In the genomic region with DNA sequence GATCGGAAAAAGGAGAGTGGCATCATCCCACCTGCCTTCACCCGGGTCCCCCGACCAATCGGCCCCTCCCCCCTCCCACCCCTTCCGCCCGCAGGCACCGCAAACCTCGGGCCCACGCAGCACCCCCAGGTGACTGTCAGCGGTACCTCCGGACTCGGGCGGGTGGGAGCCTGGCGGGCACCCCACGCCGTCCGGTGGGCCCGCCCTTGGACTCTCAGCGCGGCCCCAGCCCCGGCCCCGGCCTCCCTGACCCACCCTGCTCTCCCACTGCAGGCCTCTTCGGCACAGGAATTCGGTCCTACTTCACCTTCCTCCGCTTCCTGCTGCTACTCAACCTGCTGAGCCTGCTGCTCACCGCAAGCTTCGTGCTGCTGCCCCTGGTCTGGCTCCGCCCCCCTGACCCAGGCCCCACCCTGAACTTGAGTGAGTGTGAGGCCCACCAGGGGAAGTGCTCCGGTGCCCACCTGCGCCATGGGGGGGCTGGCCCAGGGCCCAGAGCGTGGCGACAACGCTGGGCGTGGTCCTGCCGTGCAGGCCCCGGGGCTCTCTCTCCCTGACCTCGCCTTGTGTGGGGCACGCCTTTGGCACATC, we compare ENCODE assay signal across 8 cellular contexts. TPM values are rescaled to one million over a fixed set of nuclear protein-coding genes. Genes with fewer than 3 reads are reported as not detected.
DNase-seq lines count a peak whose midpoint lies in the region; ATAC-seq, FAIRE-seq and TF ChIP-seq lines count a peak whose summit lies in the region.

No MANE protein-coding gene starts in this region.

- no peaks in the 10 kb centered on the region for H3K36me3 ChIP-seq in mesenchymal stem cell (ENCODE audit: control insufficient read depth in 1 of 2, insufficient read depth in 2 of 2, low read depth in 1 of 2, low read length in 2 of 2)

- H3K9me3 ChIP-seq in mesenchymal stem cell (ENCODE audit: control insufficient read depth, low read length): no peaks in the 10 kb centered on the region

- H3K23ac ChIP-seq in mesenchymal stem cell (ENCODE audit: low read length in 2 of 2): no peak overlapping the region

- no peaks in the 10 kb centered on the region for H3K9me3 Mint-ChIP-seq in activated naive CD8-positive, alpha-beta T cell (ENCODE audit: low read depth)
- H3K9me3 Mint-ChIP-seq in type B pancreatic cell (no peaks in the 10 kb centered on the region), HFFc6 (no peaks in the 10 kb centered on the region)

- H3K4me3 Mint-ChIP-seq in activated naive CD8-positive, alpha-beta T cell: peak overlapping the region; percentile 80
- H3K4me3 Mint-ChIP-seq in type B pancreatic cell (peak overlapping the region; percentile 63), HFFc6 (no peak overlapping the region)

- H3K4me1 ChIP-seq in mesenchymal stem cell (ENCODE audit: control insufficient read depth, insufficient read depth, low read depth, low read length): peaks cover 40% of the 10 kb centered on the region

- peak overlapping the region; percentile 47 for H4K8ac ChIP-seq in mesenchymal stem cell (ENCODE audit: low read length)

- no peak overlapping the region for H2AFZ ChIP-seq in mesenchymal stem cell (ENCODE audit: low read depth, low read length)

- H3K27me3 Mint-ChIP-seq in activated naive CD8-positive, alpha-beta T cell: no peaks in the 10 kb centered on the region
- H3K27me3 Mint-ChIP-seq in type B pancreatic cell (peaks cover 12% of the 10 kb centered on the region), HFFc6 (ENCODE audit: insufficient read depth) (peaks cover 29% of the 10 kb centered on the region)

- H2BK12ac ChIP-seq in mesenchymal stem cell (ENCODE audit: low read length in 2 of 2): no peak overlapping the region

- FAIRE-seq in RCC 7860 (lab: Jason Lieb, UNC): no peak

- no peak for ATAC-seq in GM18858 (IDR thresholded peaks at IDR 0.05; ENCODE audit: unreplicated experiment)

- peak overlapping the region; percentile 70 for H3K27ac Mint-ChIP-seq in activated naive CD8-positive, alpha-beta T cell
- H3K27ac Mint-ChIP-seq in type B pancreatic cell: no peak overlapping the region
- no peak overlapping the region for H3K27ac Mint-ChIP-seq in HFFc6

- H3K79me1 ChIP-seq in mesenchymal stem cell (replicated peaks; ENCODE audit: low read length, poor library complexity, severe bottlenecking): peaks cover 2% of the 10 kb centered on the region

- DNase-seq in NAMALWA (ENCODE audit: low spot score): peak; percentile 90
- no peak for DNase-seq in mesenchymal stem cell
- no peak for DNase-seq in type B pancreatic cell (ENCODE audit: extremely low spot score, unreplicated experiment)
- DNase-seq in RCC 7860 (ENCODE audit: low spot score): no peak
- DNase-seq in HFFc6: no peak

- H3K4me2 ChIP-seq in mesenchymal stem cell (ENCODE audit: low read length, poor library complexity, severe bottlenecking): peak overlapping the region; percentile 61

- peaks cover 59% of the 10 kb centered on the region for H3K4me1 Mint-ChIP-seq in activated naive CD8-positive, alpha-beta T cell (ENCODE audit: low read depth)
- H3K4me1 Mint-ChIP-seq in type B pancreatic cell (ENCODE audit: unreplicated experiment): peaks cover 14% of the 10 kb centered on the region
- H3K4me1 Mint-ChIP-seq in HFFc6 (ENCODE audit: low read depth): 0 out of 2 replicates have a peak, but pooled peaks cover 5% of the 10 kb centered on the region

- H2BK15ac ChIP-seq in mesenchymal stem cell (ENCODE audit: low read depth, poor library complexity, severe bottlenecking): peak overlapping the region; percentile 98

- no peak overlapping the region for H2BK5ac ChIP-seq in mesenchymal stem cell (ENCODE audit: low read depth, low read length, poor library complexity, severe bottlenecking)

- H3K4ac ChIP-seq in mesenchymal stem cell (ENCODE audit: low read depth in 1 of 2, low read length in 2 of 2): no peak overlapping the region

- H3K4me3 ChIP-seq in GM08714 (ENCODE audit: low read length): peak overlapping the region; percentile 60; the same call in 1 of the 2 replicates
- H3K4me3 ChIP-seq in mesenchymal stem cell (ENCODE audit: insufficient read depth in 1 of 2, low read depth in 1 of 2, low read length in 2 of 2): no peak overlapping the region

- H3K36me3 Mint-ChIP-seq in activated naive CD8-positive, alpha-beta T cell: peaks cover 11% of the 10 kb centered on the region
- H3K36me3 Mint-ChIP-seq in type B pancreatic cell (no peaks in the 10 kb centered on the region), HFFc6 (ENCODE audit: low read depth) (no peaks in the 10 kb centered on the region)

- no peak for TF ChIP-seq CTCF in type B pancreatic cell (conservative IDR thresholded peaks at IDR 0.05)
- no peak; the same call in 1 of the 2 replicates for TF ChIP-seq CTCF in HFFc6 (IDR thresholded peaks at IDR 0.05)

- no peak overlapping the region for H3K9ac ChIP-seq in mesenchymal stem cell (ENCODE audit: low read length)

- H3K18ac ChIP-seq in mesenchymal stem cell (ENCODE audit: low read depth in 1 of 2, low read length in 2 of 2): no peak overlapping the region

- H4K91ac ChIP-seq in mesenchymal stem cell (ENCODE audit: low read length): peak overlapping the region; percentile 41

- H3K27me3 ChIP-seq in mesenchymal stem cell (ENCODE audit: control insufficient read depth in 1 of 2, insufficient read depth in 1 of 2, low read length in 2 of 2): peaks cover 8 to 86% of the 10 kb centered on the region in 2 experiments

- no peak overlapping the region for H3K27ac ChIP-seq in mesenchymal stem cell (ENCODE audit: low read length, poor library complexity, severe bottlenecking)

- H2BK120ac ChIP-seq in mesenchymal stem cell (ENCODE audit: low read depth, low read length): peak overlapping the region; percentile 81

- no peak overlapping the region for H3K14ac ChIP-seq in mesenchymal stem cell (ENCODE audit: low read length in 2 of 2)

- 28% methylated on average over 32 of the region's 38 CpGs for WGBS in mesenchymal stem cell

- H2AK5ac ChIP-seq in mesenchymal stem cell (ENCODE audit: low read length, severe bottlenecking): no peak overlapping the region

RNA-seq across cellular contexts. Expression of a gene that starts 1.6 kb away (rescaled TPM):
- polyA plus RNA-seq in mesenchymal stem cell (2013, experiment 1 of 2): 0.86 TPM
- polyA plus RNA-seq in mesenchymal stem cell (2013, experiment 2 of 2): 0.36 TPM
- 0.85 and 0.90 TPM in 2 replicates for total RNA-seq in type B pancreatic cell (ENCODE audit: low replicate concordance)
- not detected for total RNA-seq in HFFc6 (2021; fragmentation: NEBNext Ultra II Directional; extraction: Animal tissue kit (Norgen Biotek cat#: 25700))

RNA-seq across cellular contexts. Expression of a gene that starts 3.6 kb away (rescaled TPM):
- polyA plus RNA-seq in mesenchymal stem cell (2013, experiment 1 of 2): 47.9 TPM
- polyA plus RNA-seq in mesenchymal stem cell (2013, experiment 2 of 2): 44.7 TPM
- total RNA-seq in type B pancreatic cell (ENCODE audit: low replicate concordance): 94.4 and 122 TPM in 2 replicates
- under 1 TPM in 2 of 6 experiments, not detected in 4; 0.20 to 0.59 TPM for total RNA-seq in HFFc6 (2021; fragmentation: NEBNext Ultra II Directional; extraction: Animal tissue kit (Norgen Biotek cat#: 25700))

RNA-seq across cellular contexts. Expression of a gene that starts 14.0 kb away (rescaled TPM):
- not detected for polyA plus RNA-seq in mesenchymal stem cell (2013, experiment 1 of 2)
- polyA plus RNA-seq in mesenchymal stem cell (2013, experiment 2 of 2): not detected
- not detected in 2 replicates for total RNA-seq in type B pancreatic cell (ENCODE audit: low replicate concordance)
- total RNA-seq in HFFc6 (2021; fragmentation: NEBNext Ultra II Directional; extraction: Animal tissue kit (Norgen Biotek cat#: 25700)): not detected

RNA-seq across cellular contexts. Expression of a gene that starts 36.2 kb away (rescaled TPM):
- 42.5 TPM for polyA plus RNA-seq in mesenchymal stem cell (2013, experiment 1 of 2)
- 43.7 TPM for polyA plus RNA-seq in mesenchymal stem cell (2013, experiment 2 of 2)
- 64.1 and 179 TPM in 2 replicates for total RNA-seq in type B pancreatic cell (ENCODE audit: low replicate concordance)
- total RNA-seq in HFFc6 (2021; fragmentation: NEBNext Ultra II Directional; extraction: Animal tissue kit (Norgen Biotek cat#: 25700)): 100 to 1,000 TPM in 1 of 6 experiments, 10 to 100 TPM in 5; 44.6 to 104 (median 54.7) TPM

RNA-seq across cellular contexts. Expression of a gene that starts 54.7 kb away (rescaled TPM):
- polyA plus RNA-seq in mesenchymal stem cell (2013, experiment 1 of 2): 20.4 TPM
- polyA plus RNA-seq in mesenchymal stem cell (2013, experiment 2 of 2): 21.2 TPM
- 34.4 and 41.2 TPM in 2 replicates for total RNA-seq in type B pancreatic cell (ENCODE audit: low replicate concordance)
- total RNA-seq in HFFc6 (2021; fragmentation: NEBNext Ultra II Directional; extraction: Animal tissue kit (Norgen Biotek cat#: 25700)): 100 to 1,000 TPM in 4 of 6 experiments, 10 to 100 TPM in 2; 75.8 to 145 (median 136) TPM

Comparison
In these comparisons a context has a peak if more than half of its experiments do, and no peak if none do; other contexts are left out.
1. RNA of a gene that starts 3.6 kb away (total RNA-seq): 94.4 to 122 TPM in type B pancreatic cell; 0.20 to 0.59 TPM in HFFc6; every median in the first group is over 10 times any median in the second.